In the genomic region with DNA sequence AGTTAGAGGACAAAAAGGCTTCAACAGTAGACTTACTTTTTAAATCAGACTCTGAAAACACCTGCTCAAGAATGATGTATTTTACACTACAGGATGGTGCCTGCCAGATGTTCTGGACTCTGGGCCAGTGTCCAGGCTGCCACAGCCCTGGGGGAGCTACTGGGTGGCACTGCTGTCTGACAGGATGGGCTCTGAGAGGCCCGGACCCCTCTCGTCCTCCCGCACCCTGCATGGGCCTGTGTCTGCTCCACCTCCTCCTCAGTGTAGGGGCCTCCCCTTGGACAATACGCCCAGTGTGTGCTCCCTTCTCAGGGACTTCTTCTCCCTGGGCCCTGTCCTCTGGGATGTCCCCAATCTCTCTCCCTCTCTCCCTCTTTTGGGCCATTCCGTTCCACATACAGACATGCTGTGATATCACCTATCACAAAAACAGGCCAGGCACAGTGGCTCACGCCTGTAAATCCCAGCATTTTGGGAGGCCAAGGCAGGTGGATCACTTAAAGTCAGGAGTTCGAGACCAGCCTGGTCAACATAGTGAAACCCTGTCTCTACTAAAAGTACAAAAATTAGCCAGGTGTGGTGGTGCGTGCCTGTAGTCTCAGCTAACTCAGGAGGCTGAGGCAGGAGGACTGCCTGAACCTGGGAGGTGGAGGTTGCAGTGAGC, we compare ENCODE assay signal across 22 cellular contexts. TPM values are rescaled to one million over a fixed set of nuclear protein-coding genes. Genes with fewer than 3 reads are reported as not detected.
A peak's percentile ranks its signal among the peaks of the same experiment; 100 is the strongest.
DNase-seq lines count a peak whose midpoint lies in the region; ATAC-seq and TF ChIP-seq lines count a peak whose summit lies in the region.
"Had no signal": no experiment of that assay in that cellular context is flagged by ENCODE, and none has a peak within 500 bp of the region (broad histone marks: within the 10 kb centered on the region; RNA-seq: fewer than 3 reads in every experiment).

No MANE protein-coding gene starts in this region.

- POLR2A ChIA-PET in WTC11 (lab: Charles Lee): no interaction called here

- no peak overlapping the region for H4K91ac ChIP-seq in mesenchymal stem cell (ENCODE audit: low read length)

- CTCF ChIA-PET in WTC11 (lab: Charles Lee): interaction anchor here (0.8 to 3.5 kb wide), 18 partner anchors 13 to 456 kb away, joined by 3 to 76 read pairs (median 8); partner anchors contain the start of gene MAPK9

- H3K4me3 Mint-ChIP-seq in WTC11: no peak overlapping the region
- no peak overlapping the region for H3K4me3 Mint-ChIP-seq in stimulated activated effector memory CD8-positive, alpha-beta T cell treated with anti-CD3 and anti-CD28 coated beads, Interleukin-12 subunit alpha, Interleukin-12 subunit beta, amount 100 ng/mL, for 72 hours
- H3K4me3 Mint-ChIP-seq: activated CD8-positive, alpha-beta memory T cell treated with anti-CD3 and anti-CD28 coated beads, Interleukin-2, amount 10 ng/mL, durations not matched to agents 7 days and 5 days; activated naive CD8-positive, alpha-beta T cell; activated T-helper 1 cell treated with anti-CD3 and anti-CD28 coated beads, Interleukin-12 subunit alpha, Interleukin-12 subunit beta, Interleukin-2, Interleukin-4 antibody, amounts not matched to agents 30 ng/mL and 10 ng/mL and 1 ng/mL, durations not matched to agents 14 hours and 24 hours and 36 hours; CD4-positive, alpha-beta memory T cell; nephron progenitor cell; stimulated activated naive B cell treated with anti-CD40 and anti-IgM and Interleukin-4, amounts not matched to agents 10 μg/mL and 1 μg/mL and 100 μg/mL, for 72 hours had no signal

- peak overlapping the region in 1 of 2 experiments; percentile 79 for H3K14ac ChIP-seq in mesenchymal stem cell (ENCODE audit: low read length in 2 of 2)

- H3K4me2 ChIP-seq in mesenchymal stem cell (ENCODE audit: low read length, poor library complexity, severe bottlenecking): no peak overlapping the region

- H3K27me3 ChIP-seq in HUES6 (ENCODE audit: control insufficient read depth, insufficient read depth, low read length) (no peaks in the 10 kb centered on the region), mesenchymal stem cell (ENCODE audit: control insufficient read depth in 1 of 2, insufficient read depth in 1 of 2, low read length in 2 of 2) (no peaks in the 10 kb centered on the region)
- H3K27me3 ChIP-seq: esophagus squamous epithelium had no signal

- 97% methylated on average over 8 of the region's 8 CpGs for WGBS in mesenchymal stem cell

- peaks cover 86% of the 10 kb centered on the region for H3K36me3 Mint-ChIP-seq in WTC11
- no peaks in the 10 kb centered on the region for H3K36me3 Mint-ChIP-seq in stimulated activated effector memory CD8-positive, alpha-beta T cell treated with anti-CD3 and anti-CD28 coated beads, Interleukin-12 subunit alpha, Interleukin-12 subunit beta, amount 100 ng/mL, for 72 hours
- H3K36me3 Mint-ChIP-seq: activated CD8-positive, alpha-beta memory T cell treated with anti-CD3 and anti-CD28 coated beads, Interleukin-2, amount 10 ng/mL, durations not matched to agents 7 days and 5 days; activated naive CD8-positive, alpha-beta T cell; CD4-positive, alpha-beta memory T cell; stimulated activated naive B cell treated with anti-CD40 and anti-IgM and Interleukin-4, amounts not matched to agents 10 μg/mL and 1 μg/mL and 100 μg/mL, for 72 hours had no signal

- H3K36me3 ChIP-seq in HUES6 (ENCODE audit: control insufficient read depth, insufficient read depth, low read length): peaks cover 83% of the 10 kb centered on the region
- H3K36me3 ChIP-seq in mesenchymal stem cell (ENCODE audit: control insufficient read depth in 1 of 2, insufficient read depth in 2 of 2, low read depth in 1 of 2, low read length in 2 of 2): peaks cover 32 to 74% of the 10 kb centered on the region in 2 experiments

- H3K79me1 ChIP-seq in mesenchymal stem cell (replicated peaks; ENCODE audit: low read length, poor library complexity, severe bottlenecking): peaks cover 10% of the 10 kb centered on the region

- H3K27ac ChIP-seq in HUES6 (ENCODE audit: low read depth, low read length): peak overlapping the region; percentile 94; the same call in 1 of the 2 replicates
- H3K27ac ChIP-seq in mesenchymal stem cell (ENCODE audit: low read length, poor library complexity, severe bottlenecking): no peak overlapping the region

- H3K27me3 Mint-ChIP-seq in WTC11 (ENCODE audit: low read depth): no peaks in the 10 kb centered on the region

- H2BK5ac ChIP-seq in mesenchymal stem cell (ENCODE audit: low read depth, low read length, poor library complexity, severe bottlenecking): no peak overlapping the region

- ATAC-seq in WTC11 (no peak), GM19351 (IDR thresholded peaks at IDR 0.05; ENCODE audit: unreplicated experiment) (no peak), HG03280 (IDR thresholded peaks at IDR 0.05; ENCODE audit: unreplicated experiment) (no peak)
- no peak for ATAC-seq in stimulated activated effector memory CD8-positive, alpha-beta T cell treated with anti-CD3 and anti-CD28 coated beads, Interleukin-12 subunit alpha, Interleukin-12 subunit beta, amount 100 ng/mL, for 72 hours
- ATAC-seq: activated CD8-positive, alpha-beta memory T cell treated with anti-CD3 and anti-CD28 coated beads, Interleukin-2, amount 10 ng/mL, durations not matched to agents 7 days and 5 days; stimulated activated naive B cell treated with anti-CD40 and anti-IgM and Interleukin-4, amounts not matched to agents 10 μg/mL and 1 μg/mL and 100 μg/mL, for 72 hours had no signal

- peaks cover 22% of the 10 kb centered on the region for H3K4me1 ChIP-seq in HUES6 (ENCODE audit: control insufficient read depth, insufficient read depth, low read length)
- H3K4me1 ChIP-seq in mesenchymal stem cell (ENCODE audit: control insufficient read depth, insufficient read depth, low read depth, low read length): peaks cover 45% of the 10 kb centered on the region

- H3K9ac ChIP-seq in HUES6 (ENCODE audit: low read length) (peak overlapping the region; percentile 11), mesenchymal stem cell (ENCODE audit: low read length) (peak overlapping the region; percentile 68)

- TF ChIP-seq CTCF in WTC11 (IDR thresholded peaks at IDR 0.05): no peak

- H2AK5ac ChIP-seq in mesenchymal stem cell (ENCODE audit: low read length, severe bottlenecking): peak overlapping the region; percentile 29

- peak overlapping the region in 1 of 2 experiments; percentile 57 for H3K4ac ChIP-seq in mesenchymal stem cell (ENCODE audit: low read depth in 1 of 2, low read length in 2 of 2)

- H3K9me3 ChIP-seq in HUES6 (ENCODE audit: control insufficient read depth, insufficient read depth, low read depth, low read length): no peaks in the 10 kb centered on the region
- no peaks in the 10 kb centered on the region for H3K9me3 ChIP-seq in mesenchymal stem cell (ENCODE audit: control insufficient read depth, low read length)
- H3K9me3 ChIP-seq: esophagus squamous epithelium had no signal

- H2AFZ ChIP-seq in mesenchymal stem cell (ENCODE audit: low read depth, low read length): no peak overlapping the region

- peak overlapping the region in 1 of 2 experiments; percentile 59 for H3K18ac ChIP-seq in mesenchymal stem cell (ENCODE audit: low read depth in 1 of 2, low read length in 2 of 2)

- H3K4me3 ChIP-seq in HUES6 (ENCODE audit: low read depth, low read length) (no peak overlapping the region), mesenchymal stem cell (ENCODE audit: insufficient read depth in 1 of 2, low read depth in 1 of 2, low read length in 2 of 2) (peak overlapping the region in 1 of 2 experiments; percentile 23)
- H3K4me3 ChIP-seq: esophagus squamous epithelium had no signal

- no peak for DNase-seq in WTC11 (ENCODE audit: low spot score)
- DNase-seq in mesenchymal stem cell: no peak
- no peak for DNase-seq in stimulated activated effector memory CD8-positive, alpha-beta T cell treated with anti-CD3 and anti-CD28 coated beads, Interleukin-12 subunit alpha, Interleukin-12 subunit beta, amount 100 ng/mL, for 72 hours (ENCODE audit: low spot score in 2 of 2)
- DNase-seq in activated CD4-positive, alpha-beta T cell treated with anti-CD3 and anti-CD28 coated beads for 1 hour: no peak
- DNase-seq in activated CD4-positive, alpha-beta T cell treated with anti-CD3 and anti-CD28 coated beads, Interleukin-2, amount 50 U/mL, for 48 hours: no peak
- DNase-seq: activated CD4-positive, alpha-beta T cell treated with anti-CD3 and anti-CD28 coated beads for 48 hours; activated CD8-positive, alpha-beta memory T cell treated with anti-CD3 and anti-CD28 coated beads, Interleukin-2, amount 10 ng/mL, durations not matched to agents 7 days and 5 days; CD4-positive, alpha-beta memory T cell; DMS 273 treated with DMSO at 0.1 percent for 48 hours; effector memory CD8-positive, alpha-beta T cell; esophagus squamous epithelium; KBM-7; NCI-H1694 treated with DMSO at 0.1 percent for 48 hours; NCI-H526 treated with DMSO at 0.1 percent for 48 hours; nephron progenitor cell; stimulated activated naive B cell treated with anti-CD40 and anti-IgM and Interleukin-4, amounts not matched to agents 10 μg/mL and 1 μg/mL and 100 μg/mL, for 72 hours had no signal

- peaks cover 6% of the 10 kb centered on the region; the same call in 1 of the 2 replicates for H3K9me3 Mint-ChIP-seq in WTC11
- H3K9me3 Mint-ChIP-seq in stimulated activated effector memory CD8-positive, alpha-beta T cell treated with anti-CD3 and anti-CD28 coated beads, Interleukin-12 subunit alpha, Interleukin-12 subunit beta, amount 100 ng/mL, for 72 hours: no peaks in the 10 kb centered on the region
- H3K9me3 Mint-ChIP-seq: activated T-helper 1 cell treated with anti-CD3 and anti-CD28 coated beads, Interleukin-12 subunit alpha, Interleukin-12 subunit beta, Interleukin-2, Interleukin-4 antibody, amounts not matched to agents 30 ng/mL and 10 ng/mL and 1 ng/mL, durations not matched to agents 14 hours and 24 hours and 36 hours; CD4-positive, alpha-beta memory T cell; effector memory CD8-positive, alpha-beta T cell; stimulated activated naive B cell treated with anti-CD40 and anti-IgM and Interleukin-4, amounts not matched to agents 10 μg/mL and 1 μg/mL and 100 μg/mL, for 72 hours had no signal

- peaks cover 51% of the 10 kb centered on the region for H3K4me1 Mint-ChIP-seq in WTC11
- H3K4me1 Mint-ChIP-seq in stimulated activated effector memory CD8-positive, alpha-beta T cell treated with anti-CD3 and anti-CD28 coated beads, Interleukin-12 subunit alpha, Interleukin-12 subunit beta, amount 100 ng/mL, for 72 hours: peaks cover 21% of the 10 kb centered on the region
- H3K4me1 Mint-ChIP-seq: stimulated activated naive B cell treated with anti-CD40 and anti-IgM and Interleukin-4, amounts not matched to agents 10 μg/mL and 1 μg/mL and 100 μg/mL, for 72 hours had no signal

- peak overlapping the region; percentile 45 for H4K8ac ChIP-seq in mesenchymal stem cell (ENCODE audit: low read length)

- peak overlapping the region in 1 of 2 experiments; percentile 66 for H2BK12ac ChIP-seq in mesenchymal stem cell (ENCODE audit: low read length in 2 of 2)

- peak overlapping the region; percentile 98 for H3K27ac Mint-ChIP-seq in WTC11
- peak overlapping the region; percentile 60 for H3K27ac Mint-ChIP-seq in stimulated activated effector memory CD8-positive, alpha-beta T cell treated with anti-CD3 and anti-CD28 coated beads, Interleukin-12 subunit alpha, Interleukin-12 subunit beta, amount 100 ng/mL, for 72 hours
- H3K27ac Mint-ChIP-seq: activated CD8-positive, alpha-beta memory T cell treated with anti-CD3 and anti-CD28 coated beads, Interleukin-2, amount 10 ng/mL, durations not matched to agents 7 days and 5 days; activated naive CD8-positive, alpha-beta T cell; activated T-helper 1 cell treated with anti-CD3 and anti-CD28 coated beads, Interleukin-12 subunit alpha, Interleukin-12 subunit beta, Interleukin-2, Interleukin-4 antibody, amounts not matched to agents 30 ng/mL and 10 ng/mL and 1 ng/mL, durations not matched to agents 14 hours and 24 hours and 36 hours; nephron progenitor cell; progenitor cell of endocrine pancreas; stimulated activated naive B cell treated with anti-CD40 and anti-IgM and Interleukin-4, amounts not matched to agents 10 μg/mL and 1 μg/mL and 100 μg/mL, for 72 hours had no signal

- H2BK15ac ChIP-seq in mesenchymal stem cell (ENCODE audit: low read depth, poor library complexity, severe bottlenecking): no peak overlapping the region

- no peak overlapping the region for H2BK120ac ChIP-seq in mesenchymal stem cell (ENCODE audit: low read depth, low read length)

- H3K23ac ChIP-seq in mesenchymal stem cell (ENCODE audit: low read length in 2 of 2): no peak overlapping the region

RNA-seq across cellular contexts. Expression of gene GFPT2, which starts 23.4 kb away (rescaled TPM):
- total RNA-seq in WTC11 (2021): 124 to 138 TPM (median 136 TPM) in 3 replicates
- polyA plus RNA-seq in mesenchymal stem cell (2013, experiment 1 of 2): 12.3 TPM
- polyA plus RNA-seq in mesenchymal stem cell (2013, experiment 2 of 2): 12.0 TPM

RNA-seq across cellular contexts. Expression of gene MAPK9, which starts 37.9 kb away (rescaled TPM):
- 42.4 to 42.9 TPM (median 42.9 TPM) in 3 replicates for total RNA-seq in WTC11 (2021)
- polyA plus RNA-seq in mesenchymal stem cell (2013, experiment 1 of 2): 26.3 TPM
- 25.8 TPM for polyA plus RNA-seq in mesenchymal stem cell (2013, experiment 2 of 2)
